Comparison of ENCODE assay signal across 1 cellular context in genomic region chr12:32893008-32893407, GRCh38.
TF ChIP-seq lines count a peak whose summit lies in the region.

No MANE protein-coding gene starts in this region.

TF ChIP-seq in HCT116, 20 proteins besides CTCF, POLR2A, EP300 and RAD21 (continued from another document):
- TF ChIP-seq, protein P1, sequence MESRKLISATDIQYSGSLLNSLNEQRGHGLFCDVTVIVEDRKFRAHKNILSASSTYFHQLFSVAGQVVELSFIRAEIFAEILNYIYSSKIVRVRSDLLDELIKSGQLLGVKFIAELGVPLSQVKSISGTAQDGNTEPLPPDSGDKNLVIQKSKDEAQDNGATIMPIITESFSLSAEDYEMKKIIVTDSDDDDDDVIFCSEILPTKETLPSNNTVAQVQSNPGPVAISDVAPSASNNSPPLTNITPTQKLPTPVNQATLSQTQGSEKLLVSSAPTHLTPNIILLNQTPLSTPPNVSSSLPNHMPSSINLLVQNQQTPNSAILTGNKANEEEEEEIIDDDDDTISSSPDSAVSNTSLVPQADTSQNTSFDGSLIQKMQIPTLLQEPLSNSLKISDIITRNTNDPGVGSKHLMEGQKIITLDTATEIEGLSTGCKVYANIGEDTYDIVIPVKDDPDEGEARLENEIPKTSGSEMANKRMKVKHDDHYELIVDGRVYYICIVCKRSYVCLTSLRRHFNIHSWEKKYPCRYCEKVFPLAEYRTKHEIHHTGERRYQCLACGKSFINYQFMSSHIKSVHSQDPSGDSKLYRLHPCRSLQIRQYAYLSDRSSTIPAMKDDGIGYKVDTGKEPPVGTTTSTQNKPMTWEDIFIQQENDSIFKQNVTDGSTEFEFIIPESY (IDR thresholded peaks at IDR 0.05; ENCODE audit: extremely low read depth, insufficient replicate concordance, low read length), result no peak
- TF ChIP-seq YY1 (IDR thresholded peaks at IDR 0.05; ENCODE audit: extremely low read depth, insufficient replicate concordance, low read depth, low read length), result no peak
